ENCODE assay signal across 22 cellular contexts in the genomic region with DNA sequence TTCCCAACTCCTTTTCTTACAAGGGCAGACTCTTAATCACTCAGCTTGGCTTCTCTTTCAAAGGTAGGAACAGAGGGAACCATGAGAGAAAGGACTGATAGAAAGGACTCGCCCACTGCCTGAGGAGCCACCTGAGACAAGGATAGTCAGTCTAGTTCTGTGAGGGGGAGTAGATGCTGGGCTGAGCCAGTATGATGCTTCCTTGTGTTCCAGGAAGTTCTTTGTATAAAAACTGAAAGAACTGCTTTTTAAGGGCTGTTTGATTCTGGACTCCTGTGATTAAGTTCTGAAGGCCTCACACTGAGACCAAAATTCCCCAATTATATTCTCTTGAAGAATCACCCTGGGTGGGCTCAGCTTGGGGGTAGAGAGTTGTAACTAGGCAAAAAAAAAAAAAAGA. TPM values are rescaled to one million over a fixed set of nuclear protein-coding genes. Genes with fewer than 3 reads are reported as not detected.
DNase-seq lines count a peak whose midpoint lies in the region; ATAC-seq and TF ChIP-seq lines count a peak whose summit lies in the region.
"Had no signal": no experiment of that assay in that cellular context is flagged by ENCODE, and none has a peak within 500 bp of the region (broad histone marks: within the 10 kb centered on the region; RNA-seq: fewer than 3 reads in every experiment).

No MANE protein-coding gene starts in this region.

- intact Hi-C loops in body of pancreas (cut with DNase I) = no loop called here

- peaks cover 5% of the 10 kb centered on the region for H3K9me3 Mint-ChIP-seq in type B pancreatic cell

- 67 to 83% methylated on average over 1 of the region's 1 CpG for whole genome bisulfite sequencing in body of pancreas, 2 donors

- H3K9me3 ChIP-seq in body of pancreas (no peaks in the 10 kb centered on the region), iPS-20b (ENCODE audit: insufficient read depth, low read depth, low read length) (no peaks in the 10 kb centered on the region)
- H3K9me3 ChIP-seq: BLaER1, HAP-1, uterus had no signal

- ATAC-seq in body of pancreas = peak; percentile 18
- no peak for ATAC-seq in HG03045 (IDR thresholded peaks at IDR 0.05; ENCODE audit: unreplicated experiment)

- H3K27me3 ChIP-seq in body of pancreas = no peaks in the 10 kb centered on the region
- no peaks in the 10 kb centered on the region for H3K27me3 ChIP-seq in iPS-20b (ENCODE audit: insufficient read depth, low read length)
- H3K27me3 ChIP-seq: BLaER1, uterus had no signal

- no peak overlapping the region for H3K4me3 Mint-ChIP-seq in type B pancreatic cell

- no peak for TF ChIP-seq CTCF in body of pancreas (IDR thresholded peaks at IDR 0.05)
- TF ChIP-seq CTCF in type B pancreatic cell (conservative IDR thresholded peaks at IDR 0.05) = no peak

- H3K27me3 Mint-ChIP-seq in type B pancreatic cell = peaks cover 9% of the 10 kb centered on the region

- H3K4me3 ChIP-seq in body of pancreas (no peak overlapping the region), iPS-20b (ENCODE audit: low read length) (peak overlapping the region; percentile 85)
- H3K4me3 ChIP-seq: BLaER1, HAP-1, uterus had no signal

- DNase-seq in NCI-H2081 (lab: John Stamatoyannopoulos, UW) (peak; percentile 21 to 34), NCI-H2081 treated with DMSO at 0.1 percent for 48 hours (lab: John Stamatoyannopoulos, UW) (no peak), body of pancreas (no peak), type B pancreatic cell (ENCODE audit: extremely low spot score, unreplicated experiment) (no peak), NCI-H187 (lab: John Stamatoyannopoulos, UW) (no peak), NCI-H1436 (lab: John Stamatoyannopoulos, UW) (no peak)
- DNase-seq: 8988T; activated CD4-positive, alpha-beta T cell treated with anti-CD3 and anti-CD28 coated beads, Interleukin-2, amount 50 U/mL, for 48 hours; activated naive CD4-positive, alpha-beta T cell; amniotic stem cell; effector memory CD4-positive, alpha-beta T cell; GF-D8; IMR-90; islet precursor cell; NCI-H1694 treated with DMSO at 0.1 percent for 48 hours; NCI-H526; stimulated activated CD4-positive, alpha-beta T cell treated with anti-CD3 and anti-CD28 coated beads, Interleukin-4, amount 100 ng/mL, for 4 hours; uterus had no signal

- H3K36me3 Mint-ChIP-seq in type B pancreatic cell = no peaks in the 10 kb centered on the region

- no peaks in the 10 kb centered on the region for H3K4me1 ChIP-seq in body of pancreas
- H3K4me1 ChIP-seq in iPS-20b (ENCODE audit: insufficient read depth, low read length) = peaks cover 45% of the 10 kb centered on the region
- H3K4me1 ChIP-seq: BLaER1, uterus had no signal

- no peak overlapping the region for H3K27ac ChIP-seq in body of pancreas
- H3K27ac ChIP-seq in iPS-20b (ENCODE audit: low read length) = peak overlapping the region; percentile 73
- H3K27ac ChIP-seq: BLaER1 had no signal

- no peak for TF ChIP-seq POLR2A in body of pancreas (IDR thresholded peaks at IDR 0.05)

- H3K4me1 Mint-ChIP-seq in type B pancreatic cell (ENCODE audit: unreplicated experiment) = peaks cover 8% of the 10 kb centered on the region

- H3K36me3 ChIP-seq in body of pancreas (replicated peaks in 1 of 2; ENCODE audit: insufficient read depth in 1 of 2, low read depth in 2 of 2) (no peaks in the 10 kb centered on the region), iPS-20b (ENCODE audit: insufficient read depth, low read depth, low read length) (peaks cover 41% of the 10 kb centered on the region)
- H3K36me3 ChIP-seq: BLaER1, HAP-1, uterus had no signal

- peak overlapping the region; percentile 79 for H3K9ac ChIP-seq in iPS-20b (ENCODE audit: low read depth, low read length)
- H3K9ac ChIP-seq: BLaER1 had no signal

- peak overlapping the region; percentile 57 for H3K27ac Mint-ChIP-seq in type B pancreatic cell

RNA-seq across cellular contexts. Expression of a gene that starts 51.1 kb away (rescaled TPM):
- total RNA-seq in body of pancreas (10 to 100 TPM in 1 of 2 donors, 1 to 10 TPM in 1; 6.5 to 10.5 TPM), type B pancreatic cell (ENCODE audit: low replicate concordance) (11.9 and 36.0 TPM in 2 replicates)

Comparison
In these comparisons a context has a peak if more than half of its experiments do, and no peak if none do; other contexts are left out.
1. DNase-seq: peak in NCI-H2081 (2 of 2); none in NCI-H2081 treated with DMSO at 0.1 percent for 48 hours (single experiment), body of pancreas (0 of 4), type B pancreatic cell (single experiment), NCI-H187 (0 of 2) and NCI-H1436 (single experiment).